In genomic region chr15:82895983-82896382, GRCh38 we compare ENCODE assay signal across 35 cellular contexts.
"Had no signal": no experiment of that assay in that cellular context is flagged by ENCODE, and none has a peak within 500 bp of the region (broad histone marks: within the 10 kb centered on the region; RNA-seq: fewer than 3 reads in every experiment).

No MANE protein-coding gene starts in this region.

- H3K27ac Mint-ChIP-seq: activated CD4-positive, alpha-beta memory T cell treated with anti-CD3 and anti-CD28 coated beads for 36 hours; activated naive CD4-positive, alpha-beta T cell treated with anti-CD3 and anti-CD28 coated beads for 36 hours; activated naive CD8-positive, alpha-beta T cell treated with anti-CD3 and anti-CD28 coated beads for 36 hours; activated T-helper 1 cell treated with anti-CD3 and anti-CD28 coated beads, Interleukin-12 subunit alpha, Interleukin-12 subunit beta, Interleukin-2, Interleukin-4 antibody, amounts not matched to agents 30 ng/mL and 10 ng/mL and 1 ng/mL, durations not matched to agents 14 hours and 24 hours and 36 hours; effector memory CD8-positive, alpha-beta T cell; natural killer cell treated with Interleukin-12 subunit alpha and Interleukin-12 subunit beta and Interleukin-15 and Interleukin-18, amount 100 ng/mL, for 72 hours; stimulated activated effector memory CD8-positive, alpha-beta T cell treated with anti-CD3 and anti-CD28 coated beads, Interleukin-12 subunit alpha, Interleukin-12 subunit beta, amount 100 ng/mL, for 72 hours; T-helper 1 cell treated with Interleukin-12 subunit alpha and Interleukin-12 subunit beta and Interleukin-4 antibody, amounts not matched to agents 30 μg/mL and 1 μg/mL, for 36 hours had no signal

- H3K27ac ChIP-seq: adrenal gland, coronary artery, gastroesophageal sphincter, parathyroid adenoma, psoas muscle, upper lobe of left lung, vagina, WERI-Rb-1 had no signal

- H3K36me3 Mint-ChIP-seq: activated CD4-positive, alpha-beta memory T cell treated with anti-CD3 and anti-CD28 coated beads for 36 hours; activated naive CD8-positive, alpha-beta T cell treated with anti-CD3 and anti-CD28 coated beads for 36 hours; brain; natural killer cell treated with Interleukin-12 subunit alpha and Interleukin-12 subunit beta and Interleukin-15 and Interleukin-18, amount 100 ng/mL, for 72 hours; stimulated activated effector memory CD8-positive, alpha-beta T cell treated with anti-CD3 and anti-CD28 coated beads, Interleukin-12 subunit alpha, Interleukin-12 subunit beta, amount 100 ng/mL, for 72 hours had no signal

- ATAC-seq: activated CD4-positive, CD25-positive, alpha-beta regulatory T cell treated with anti-CD3 and anti-CD28 coated beads, Interleukin-2, amount 50 U/mL, for 24 hours; effector memory CD8-positive, alpha-beta T cell; gastroesophageal sphincter; left cardiac atrium; natural killer cell treated with Interleukin-12 subunit alpha and Interleukin-12 subunit beta and Interleukin-15 and Interleukin-18, amount 100 ng/mL, for 72 hours; psoas muscle; stimulated activated effector memory CD8-positive, alpha-beta T cell treated with anti-CD3 and anti-CD28 coated beads, Interleukin-12 subunit alpha, Interleukin-12 subunit beta, amount 100 ng/mL, for 72 hours; stimulated activated naive CD8-positive, alpha-beta T cell treated with anti-CD3 and anti-CD28 coated beads, Interleukin-15, amount 100 ng/mL, for 72 hours had no signal

- H3K27me3 ChIP-seq: adrenal gland, cardiac muscle cell, gastroesophageal sphincter, sigmoid colon, upper lobe of left lung, vagina had no signal

- H3K4me3 ChIP-seq: adrenal gland, cardiac muscle cell, coronary artery, gastroesophageal sphincter, psoas muscle, sigmoid colon, upper lobe of left lung, vagina had no signal

- H3K36me3 ChIP-seq: adrenal gland, cardiac muscle cell, sigmoid colon, upper lobe of left lung, vagina, WERI-Rb-1 had no signal

- DNase-seq: activated CD4-positive, alpha-beta memory T cell treated with anti-CD3 and anti-CD28 coated beads for 36 hours; activated CD4-positive, alpha-beta T cell treated with anti-CD3 and anti-CD28 coated beads for 48 hours; activated CD8-positive, alpha-beta memory T cell treated with anti-CD3 and anti-CD28 coated beads, Interleukin-2, amount 50 U/mL, for 4 hours; activated effector memory CD4-positive, alpha-beta T cell treated with anti-CD3 and anti-CD28 coated beads, Interleukin-2, amount 50 U/mL, for 16 hours; activated naive CD4-positive, alpha-beta T cell treated with anti-CD3 and anti-CD28 coated beads for 36 hours; activated naive CD8-positive, alpha-beta T cell treated with anti-CD3 and anti-CD28 coated beads for 36 hours; activated T-cell treated with anti-CD3 and anti-CD28 coated beads, Interleukin-2, amount 50 U/mL, for 1 hour; aorta; cerebellar nuclear complex; effector memory CD8-positive, alpha-beta T cell; hippocampal formation; left cardiac atrium; mammary epithelial cell; psoas muscle; sigmoid colon; small intestine; stimulated activated CD4-positive, alpha-beta T cell treated with anti-CD3 and anti-CD28 coated beads, Interleukin-4, amount 100 ng/mL, for 24 hours; stimulated activated naive CD8-positive, alpha-beta T cell treated with anti-CD3 and anti-CD28 coated beads, Interleukin-15, amount 100 ng/mL, for 72 hours; T-helper 9 cell; upper lobe of left lung; WERI-Rb-1 had no signal

- H3K4me3 Mint-ChIP-seq: activated CD4-positive, alpha-beta memory T cell treated with anti-CD3 and anti-CD28 coated beads for 36 hours; activated naive CD4-positive, alpha-beta T cell treated with anti-CD3 and anti-CD28 coated beads for 36 hours; activated naive CD8-positive, alpha-beta T cell treated with anti-CD3 and anti-CD28 coated beads for 36 hours; activated T-helper 1 cell treated with anti-CD3 and anti-CD28 coated beads, Interleukin-12 subunit alpha, Interleukin-12 subunit beta, Interleukin-2, Interleukin-4 antibody, amounts not matched to agents 30 ng/mL and 10 ng/mL and 1 ng/mL, durations not matched to agents 14 hours and 24 hours and 36 hours; effector memory CD8-positive, alpha-beta T cell; natural killer cell treated with Interleukin-12 subunit alpha and Interleukin-12 subunit beta and Interleukin-15 and Interleukin-18, amount 100 ng/mL, for 72 hours; stimulated activated effector memory CD8-positive, alpha-beta T cell treated with anti-CD3 and anti-CD28 coated beads, Interleukin-12 subunit alpha, Interleukin-12 subunit beta, amount 100 ng/mL, for 72 hours; stimulated activated naive CD8-positive, alpha-beta T cell treated with anti-CD3 and anti-CD28 coated beads, Interleukin-15, amount 100 ng/mL, for 72 hours; T-helper 1 cell treated with Interleukin-12 subunit alpha and Interleukin-12 subunit beta and Interleukin-4 antibody, amounts not matched to agents 30 μg/mL and 1 μg/mL, for 36 hours had no signal

- FAIRE-seq: endothelial cell of umbilical vein, keratinocyte, small intestine had no signal

- H3K79me2 ChIP-seq: parathyroid adenoma had no signal

- H3K9ac ChIP-seq: parathyroid adenoma had no signal

- H3K9me3 ChIP-seq: adrenal gland, gastroesophageal sphincter, psoas muscle, sigmoid colon, upper lobe of left lung, vagina had no signal

- H3K9me3 Mint-ChIP-seq: activated CD4-positive, alpha-beta memory T cell treated with anti-CD3 and anti-CD28 coated beads for 36 hours; activated naive CD4-positive, alpha-beta T cell treated with anti-CD3 and anti-CD28 coated beads for 36 hours; activated naive CD8-positive, alpha-beta T cell treated with anti-CD3 and anti-CD28 coated beads for 36 hours; activated T-helper 1 cell treated with anti-CD3 and anti-CD28 coated beads, Interleukin-12 subunit alpha, Interleukin-12 subunit beta, Interleukin-2, Interleukin-4 antibody, amounts not matched to agents 30 ng/mL and 10 ng/mL and 1 ng/mL, durations not matched to agents 14 hours and 24 hours and 36 hours; effector memory CD8-positive, alpha-beta T cell; natural killer cell treated with Interleukin-12 subunit alpha and Interleukin-12 subunit beta and Interleukin-15 and Interleukin-18, amount 100 ng/mL, for 72 hours; stimulated activated effector memory CD8-positive, alpha-beta T cell treated with anti-CD3 and anti-CD28 coated beads, Interleukin-12 subunit alpha, Interleukin-12 subunit beta, amount 100 ng/mL, for 72 hours; stimulated activated naive CD8-positive, alpha-beta T cell treated with anti-CD3 and anti-CD28 coated beads, Interleukin-15, amount 100 ng/mL, for 72 hours; T-helper 1 cell treated with Interleukin-12 subunit alpha and Interleukin-12 subunit beta and Interleukin-4 antibody, amounts not matched to agents 30 μg/mL and 1 μg/mL, for 36 hours had no signal

- H3K27me3 Mint-ChIP-seq: activated naive CD8-positive, alpha-beta T cell treated with anti-CD3 and anti-CD28 coated beads for 36 hours; natural killer cell treated with Interleukin-12 subunit alpha and Interleukin-12 subunit beta and Interleukin-15 and Interleukin-18, amount 100 ng/mL, for 72 hours; stimulated activated naive CD8-positive, alpha-beta T cell treated with anti-CD3 and anti-CD28 coated beads, Interleukin-15, amount 100 ng/mL, for 72 hours had no signal

- H3K4me1 ChIP-seq: adrenal gland, parathyroid adenoma, upper lobe of left lung, vagina had no signal

- H2AFZ ChIP-seq: parathyroid adenoma had no signal

- H3K4me1 Mint-ChIP-seq: activated naive CD8-positive, alpha-beta T cell treated with anti-CD3 and anti-CD28 coated beads for 36 hours; stimulated activated effector memory CD8-positive, alpha-beta T cell treated with anti-CD3 and anti-CD28 coated beads, Interleukin-12 subunit alpha, Interleukin-12 subunit beta, amount 100 ng/mL, for 72 hours; stimulated activated naive CD8-positive, alpha-beta T cell treated with anti-CD3 and anti-CD28 coated beads, Interleukin-15, amount 100 ng/mL, for 72 hours had no signal
